In genomic region chr12:65879878-65880277, GRCh38 we compare ENCODE assay signal across 1 cellular context.
TF ChIP-seq lines count a peak whose summit lies in the region.

No MANE protein-coding gene starts in this region.

TF ChIP-seq in HEK293, 187 proteins besides CTCF, POLR2A, EP300 and RAD21 (continued from another document and continues in another):
- TF ChIP-seq, protein P1, sequence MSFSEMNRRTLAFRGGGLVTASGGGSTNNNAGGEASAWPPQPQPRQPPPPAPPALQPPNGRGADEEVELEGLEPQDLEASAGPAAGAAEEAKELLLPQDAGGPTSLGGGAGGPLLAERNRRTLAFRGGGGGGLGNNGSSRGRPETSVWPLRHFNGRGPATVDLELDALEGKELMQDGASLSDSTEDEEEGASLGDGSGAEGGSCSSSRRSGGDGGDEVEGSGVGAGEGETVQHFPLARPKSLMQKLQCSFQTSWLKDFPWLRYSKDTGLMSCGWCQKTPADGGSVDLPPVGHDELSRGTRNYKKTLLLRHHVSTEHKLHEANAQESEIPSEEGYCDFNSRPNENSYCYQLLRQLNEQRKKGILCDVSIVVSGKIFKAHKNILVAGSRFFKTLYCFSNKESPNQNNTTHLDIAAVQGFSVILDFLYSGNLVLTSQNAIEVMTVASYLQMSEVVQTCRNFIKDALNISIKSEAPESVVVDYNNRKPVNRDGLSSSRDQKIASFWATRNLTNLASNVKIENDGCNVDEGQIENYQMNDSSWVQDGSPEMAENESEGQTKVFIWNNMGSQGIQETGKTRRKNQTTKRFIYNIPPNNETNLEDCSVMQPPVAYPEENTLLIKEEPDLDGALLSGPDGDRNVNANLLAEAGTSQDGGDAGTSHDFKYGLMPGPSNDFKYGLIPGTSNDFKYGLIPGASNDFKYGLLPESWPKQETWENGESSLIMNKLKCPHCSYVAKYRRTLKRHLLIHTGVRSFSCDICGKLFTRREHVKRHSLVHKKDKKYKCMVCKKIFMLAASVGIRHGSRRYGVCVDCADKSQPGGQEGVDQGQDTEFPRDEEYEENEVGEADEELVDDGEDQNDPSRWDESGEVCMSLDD (tag by site-specific recombination; IDR thresholded peaks at IDR 0.05), result no peak
- TF ChIP-seq, protein P2, sequence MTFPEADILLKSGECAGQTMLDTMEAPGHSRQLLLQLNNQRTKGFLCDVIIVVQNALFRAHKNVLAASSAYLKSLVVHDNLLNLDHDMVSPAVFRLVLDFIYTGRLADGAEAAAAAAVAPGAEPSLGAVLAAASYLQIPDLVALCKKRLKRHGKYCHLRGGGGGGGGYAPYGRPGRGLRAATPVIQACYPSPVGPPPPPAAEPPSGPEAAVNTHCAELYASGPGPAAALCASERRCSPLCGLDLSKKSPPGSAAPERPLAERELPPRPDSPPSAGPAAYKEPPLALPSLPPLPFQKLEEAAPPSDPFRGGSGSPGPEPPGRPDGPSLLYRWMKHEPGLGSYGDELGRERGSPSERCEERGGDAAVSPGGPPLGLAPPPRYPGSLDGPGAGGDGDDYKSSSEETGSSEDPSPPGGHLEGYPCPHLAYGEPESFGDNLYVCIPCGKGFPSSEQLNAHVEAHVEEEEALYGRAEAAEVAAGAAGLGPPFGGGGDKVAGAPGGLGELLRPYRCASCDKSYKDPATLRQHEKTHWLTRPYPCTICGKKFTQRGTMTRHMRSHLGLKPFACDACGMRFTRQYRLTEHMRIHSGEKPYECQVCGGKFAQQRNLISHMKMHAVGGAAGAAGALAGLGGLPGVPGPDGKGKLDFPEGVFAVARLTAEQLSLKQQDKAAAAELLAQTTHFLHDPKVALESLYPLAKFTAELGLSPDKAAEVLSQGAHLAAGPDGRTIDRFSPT (tag by site-specific recombination; IDR thresholded peaks at IDR 0.05), result no peak
- TF ChIP-seq ZNF19 (tag by site-specific recombination; IDR thresholded peaks at IDR 0.05; ENCODE audit: low read depth) (no peak), SP7 (tag by site-specific recombination; IDR thresholded peaks at IDR 0.05) (peak; percentile 71; the same call in 1 of the 2 replicates), ZIC2 (tag by site-specific recombination; IDR thresholded peaks at IDR 0.05) (no peak), ZNF214 (tag by site-specific recombination; IDR thresholded peaks at IDR 0.05; ENCODE audit: borderline replicate concordance) (no peak), ZNF677 (tag by site-specific recombination; IDR thresholded peaks at IDR 0.05) (no peak), ZNF558 (tag by site-specific recombination; IDR thresholded peaks at IDR 0.05) (no peak), ZNF311 (tag by site-specific recombination; IDR thresholded peaks at IDR 0.05; ENCODE audit: borderline replicate concordance) (no peak), ZNF157 (tag by site-specific recombination; IDR thresholded peaks at IDR 0.05) (no peak), KLF9 (tag by site-specific recombination; IDR thresholded peaks at IDR 0.05; ENCODE audit: low read depth) (0 out of 2 replicates have a peak, but pooled peaks have one; percentile 14), ZNF433 (tag by site-specific recombination; IDR thresholded peaks at IDR 0.05; ENCODE audit: low read depth) (no peak), ZNF626 (tag by site-specific recombination; IDR thresholded peaks at IDR 0.05) (no peak), ZNF280D (tag by site-specific recombination; IDR thresholded peaks at IDR 0.05) (no peak), ZNF23 (tag by site-specific recombination; IDR thresholded peaks at IDR 0.05; ENCODE audit: borderline replicate concordance) (no peak), KLF1 (tag by site-specific recombination; IDR thresholded peaks at IDR 0.05) (no peak), ZNF48 (tag by site-specific recombination; IDR thresholded peaks at IDR 0.05) (no peak), SCRT2 (tag by site-specific recombination; IDR thresholded peaks at IDR 0.05) (no peak), ZNF660 (tag by site-specific recombination; IDR thresholded peaks at IDR 0.05) (0 out of 2 replicates have a peak, but pooled peaks have one; percentile 46), ZFHX2 (tag by site-specific recombination; conservative IDR thresholded peaks at IDR 0.05) (no peak), ZNF292 (tag by site-specific recombination; IDR thresholded peaks at IDR 0.05; ENCODE audit: borderline replicate concordance, low read depth) (no peak), PRDM1 (tag by site-specific recombination; IDR thresholded peaks at IDR 0.05) (no peak), ELK4 (IDR thresholded peaks at IDR 0.05; ENCODE audit: borderline replicate concordance, low read depth, low read length) (no peak), ZNF112 (tag by site-specific recombination; IDR thresholded peaks at IDR 0.05) (no peak), ZNF174 (tag by site-specific recombination; IDR thresholded peaks at IDR 0.05) (no peak), TRIM28 (IDR thresholded peaks at IDR 0.05; ENCODE audit: borderline replicate concordance, low read length) (no peak), ZNF629 (tag by site-specific recombination; IDR thresholded peaks at IDR 0.05) (peak; percentile 64), FEZF1 (tag by site-specific recombination; IDR thresholded peaks at IDR 0.05) (peak; percentile 94), ZNF223 (tag by site-specific recombination; IDR thresholded peaks at IDR 0.05) (no peak), ZNF837 (tag by site-specific recombination; IDR thresholded peaks at IDR 0.05) (no peak), GFI1B (tag by site-specific recombination; IDR thresholded peaks at IDR 0.05) (peak; percentile 27; the same call in 1 of the 2 replicates), ZNF133 (tag by site-specific recombination; IDR thresholded peaks at IDR 0.05) (peak; percentile 44; the same call in 1 of the 2 replicates), PRDM4 (tag by site-specific recombination; IDR thresholded peaks at IDR 0.05) (peak; percentile 40; the same call in 1 of the 2 replicates), ZNF426 (tag by site-specific recombination; IDR thresholded peaks at IDR 0.05) (no peak), ZNF350 (tag by site-specific recombination; IDR thresholded peaks at IDR 0.05) (no peak), ZNF560 (tag by site-specific recombination; IDR thresholded peaks at IDR 0.05; ENCODE audit: borderline replicate concordance) (no peak), ZNF423 (tag by site-specific recombination; IDR thresholded peaks at IDR 0.05) (no peak), ZNF354C (tag by site-specific recombination; IDR thresholded peaks at IDR 0.05; ENCODE audit: borderline replicate concordance, low read depth) (no peak), GLIS1 (tag by site-specific recombination; IDR thresholded peaks at IDR 0.05) (no peak), ZNF518A (tag by site-specific recombination; conservative IDR thresholded peaks at IDR 0.05; ENCODE audit: low read depth) (no peak), ZNF521 (tag by site-specific recombination; IDR thresholded peaks at IDR 0.05) (no peak), ZBTB7A (tag by site-specific recombination; IDR thresholded peaks at IDR 0.05; ENCODE audit: low read depth) (no peak), SETDB1 (IDR thresholded peaks at IDR 0.05; ENCODE audit: insufficient read length, low read length) (no peak)
- TF ChIP-seq, protein P3, sequence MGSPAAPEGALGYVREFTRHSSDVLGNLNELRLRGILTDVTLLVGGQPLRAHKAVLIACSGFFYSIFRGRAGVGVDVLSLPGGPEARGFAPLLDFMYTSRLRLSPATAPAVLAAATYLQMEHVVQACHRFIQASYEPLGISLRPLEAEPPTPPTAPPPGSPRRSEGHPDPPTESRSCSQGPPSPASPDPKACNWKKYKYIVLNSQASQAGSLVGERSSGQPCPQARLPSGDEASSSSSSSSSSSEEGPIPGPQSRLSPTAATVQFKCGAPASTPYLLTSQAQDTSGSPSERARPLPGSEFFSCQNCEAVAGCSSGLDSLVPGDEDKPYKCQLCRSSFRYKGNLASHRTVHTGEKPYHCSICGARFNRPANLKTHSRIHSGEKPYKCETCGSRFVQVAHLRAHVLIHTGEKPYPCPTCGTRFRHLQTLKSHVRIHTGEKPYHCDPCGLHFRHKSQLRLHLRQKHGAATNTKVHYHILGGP (tag by site-specific recombination; IDR thresholded peaks at IDR 0.05), result peak; percentile 87
- TF ChIP-seq, protein P4, sequence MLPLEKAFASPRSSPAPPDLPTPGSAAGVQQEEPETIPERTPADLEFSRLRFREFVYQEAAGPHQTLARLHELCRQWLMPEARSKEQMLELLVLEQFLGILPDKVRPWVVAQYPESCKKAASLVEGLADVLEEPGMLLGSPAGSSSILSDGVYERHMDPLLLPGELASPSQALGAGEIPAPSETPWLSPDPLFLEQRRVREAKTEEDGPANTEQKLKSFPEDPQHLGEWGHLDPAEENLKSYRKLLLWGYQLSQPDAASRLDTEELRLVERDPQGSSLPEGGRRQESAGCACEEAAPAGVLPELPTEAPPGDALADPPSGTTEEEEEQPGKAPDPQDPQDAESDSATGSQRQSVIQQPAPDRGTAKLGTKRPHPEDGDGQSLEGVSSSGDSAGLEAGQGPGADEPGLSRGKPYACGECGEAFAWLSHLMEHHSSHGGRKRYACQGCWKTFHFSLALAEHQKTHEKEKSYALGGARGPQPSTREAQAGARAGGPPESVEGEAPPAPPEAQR (tag by site-specific recombination; IDR thresholded peaks at IDR 0.05), result no peak
